ENCODE assay signal across 33 cellular contexts in the genomic region with DNA sequence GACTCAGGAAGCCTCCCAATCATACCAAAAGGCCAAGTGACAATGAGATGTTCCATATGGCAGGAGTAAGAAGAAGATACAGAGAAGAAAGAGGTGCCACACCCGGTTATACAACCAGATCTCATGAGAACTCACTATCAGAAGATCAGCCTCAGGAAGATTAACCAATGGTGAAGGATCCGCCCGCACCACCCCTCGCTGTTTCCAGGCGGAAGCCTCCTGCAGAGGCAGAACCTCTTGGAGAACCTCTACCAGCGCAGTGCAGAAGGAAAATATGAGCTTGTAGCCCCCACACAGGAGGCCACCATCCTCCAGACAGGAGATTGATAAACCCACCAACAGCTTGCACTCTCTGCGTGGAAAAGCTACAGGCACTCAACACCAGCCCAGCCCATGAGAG.
DNase-seq lines count a peak whose midpoint lies in the region; ATAC-seq, FAIRE-seq and TF ChIP-seq lines count a peak whose summit lies in the region.
"Had no signal": no experiment of that assay in that cellular context is flagged by ENCODE, and none has a peak within 500 bp of the region (broad histone marks: within the 10 kb centered on the region; RNA-seq: fewer than 3 reads in every experiment).

No MANE protein-coding gene starts in this region.

- ATAC-seq in left ventricle myocardium superior (no peak), K562 (no peak)
- ATAC-seq: A549; CD8-positive, alpha-beta T cell had no signal

- POLR2A ChIA-PET in K562 (lab: Yijun Ruan, JAX), result no interaction called here

- H3K9me1 ChIP-seq in K562 (ENCODE audit: control insufficient read depth, insufficient read depth, low read length), result no peaks in the 10 kb centered on the region

- H3K36me3 ChIP-seq in right atrium auricular region (no peaks in the 10 kb centered on the region), K562 (ENCODE audit: control insufficient read depth, insufficient read depth, low read length) (no peaks in the 10 kb centered on the region)
- H3K36me3 ChIP-seq: BE2C; BLaER1; BLaER1 treated with 17β-estradiol and CSF1 and Interleukin-3, amounts not matched to agents 10 nM and 100 nM had no signal

- FAIRE-seq in K562 (lab: Jason Lieb, UNC), result no peak
- FAIRE-seq: A204.1, A549, D721Med had no signal

- intact Hi-C loops in left ventricle myocardium superior (cut with micrococcal nuclease) (no loop called here), K562 (cut with micrococcal nuclease) (no loop called here)

- H3K4me2 ChIP-seq in K562 (ENCODE audit: insufficient read depth, low read length), result no peak overlapping the region
- H3K4me2 ChIP-seq: A549; BLaER1; BLaER1 treated with 17β-estradiol and CSF1 and Interleukin-3, amounts not matched to agents 10 nM and 100 nM had no signal

- 5% methylated on average over 7 of the region's 7 CpGs for WGBS in K562 (ENCODE audit: insufficient coverage, low coverage, missing lambda C conversion rate)

- no TSS peak for BruUV-seq in K562 (replicated peaks; lab: Mats Ljungman, UMichigan)

- no peak for TF ChIP-seq POLR2A in K562 (conservative IDR thresholded peaks at IDR 0.05)

- TF ChIP-seq CTCF in right atrium auricular region (IDR thresholded peaks at IDR 0.05) (no peak), K562 (IDR thresholded peaks at IDR 0.05 in 2 of 3, conservative IDR thresholded peaks at IDR 0.05 in 1 of 3; ENCODE audit: insufficient read depth in 2 of 3, low read depth in 1 of 3, low read length in 3 of 3) (no peak)

- no peak overlapping the region for H3K27ac ChIP-seq in right atrium auricular region
- no peak overlapping the region for H3K27ac ChIP-seq in K562 (ENCODE audit: extremely low read depth, low read depth, low read length)
- peak overlapping the region; percentile 40 for H3K27ac ChIP-seq in caudate nucleus (ENCODE audit: low read depth, low read length)
- H3K27ac ChIP-seq: 22Rv1; A549; BLaER1; BLaER1 treated with 17β-estradiol and CSF1 and Interleukin-3, amounts not matched to agents 10 nM and 100 nM; C4-2B had no signal

- no peak overlapping the region for H2AFZ ChIP-seq in K562 (ENCODE audit: low read depth, low read length)

- peak; percentile 46 for DNase-seq in right atrium auricular region (ENCODE audit: low spot score)
- DNase-seq in left ventricle myocardium superior, result no peak
- peak in 1 of 4 experiments; percentile 13 for DNase-seq in K562 (ENCODE audit: extremely low read depth in 1 of 4, low spot score in 3 of 4)
- DNase-seq in caudate nucleus (lab: John Stamatoyannopoulos, UW), result peak in 8 of 61 donors; percentile 7 to 26 (median 14)
- DNase-seq in SKM-1 treated with dmso at 0.1 percent for 144 hours (lab: John Stamatoyannopoulos, UW; ENCODE audit: unreplicated experiment), result no peak
- no peak for DNase-seq in H4 (ENCODE audit: low spot score)
- DNase-seq: 8988T; ACHN; AML-193; BE2C; C1 segment of cervical spinal cord; Caco-2; Calu3; CD4-positive, alpha-beta memory T cell; CD4-positive, alpha-beta T cell; CD4-positive, CD25-positive, alpha-beta regulatory T cell; CD8-positive, alpha-beta memory T cell; CD8-positive, alpha-beta T cell; COR-L47; DMS 273 treated with DMSO at 0.1 percent for 48 hours; DMS153; DMS53; DMS79; DMS79 treated with DMSO at 0.1 percent for 48 hours; DND-41; EL had no signal

- H3K4me1 ChIP-seq in right atrium auricular region (no peaks in the 10 kb centered on the region), K562 (replicated peaks in 1 of 2; ENCODE audit: control insufficient read depth in 2 of 2, insufficient read depth in 2 of 2, low read length in 2 of 2) (no peaks in the 10 kb centered on the region)
- H3K4me1 ChIP-seq: A549; BE2C; BLaER1; BLaER1 treated with 17β-estradiol and CSF1 and Interleukin-3, amounts not matched to agents 10 nM and 100 nM; Caco-2 had no signal

- H3K79me2 ChIP-seq in K562 (ENCODE audit: control insufficient read depth, insufficient read depth, low read length), result no peaks in the 10 kb centered on the region

- H4K20me1 ChIP-seq in K562 (replicated peaks; ENCODE audit: control insufficient read depth, insufficient read depth, low read length), result no peaks in the 10 kb centered on the region
- H4K20me1 ChIP-seq: BLaER1; BLaER1 treated with 17β-estradiol and CSF1 and Interleukin-3, amounts not matched to agents 10 nM and 100 nM had no signal

- in situ Hi-C loops in K562 (cut with MboI), result no loop called here

- no peaks in the 10 kb centered on the region for H3K27me3 ChIP-seq in right atrium auricular region
- no peaks in the 10 kb centered on the region for H3K27me3 ChIP-seq in K562 (ENCODE audit: control insufficient read depth in 2 of 2, insufficient read depth in 2 of 2, low read length in 2 of 2)
- H3K27me3 ChIP-seq: BE2C; BLaER1; BLaER1 treated with 17β-estradiol and CSF1 and Interleukin-3, amounts not matched to agents 10 nM and 100 nM had no signal

- H3K9ac ChIP-seq in K562 (ENCODE audit: insufficient read depth in 1 of 2, low read depth in 2 of 2, low read length in 2 of 2), result no peak overlapping the region
- H3K9ac ChIP-seq: BLaER1; BLaER1 treated with 17β-estradiol and CSF1 and Interleukin-3, amounts not matched to agents 10 nM and 100 nM had no signal

- H3K9me3 ChIP-seq in right atrium auricular region, result no peaks in the 10 kb centered on the region
- no peaks in the 10 kb centered on the region for H3K9me3 ChIP-seq in K562 (replicated peaks; ENCODE audit: control insufficient read depth, insufficient read depth, low read depth, low read length)
- H3K9me3 ChIP-seq: A549; BE2C; BLaER1; BLaER1 treated with 17β-estradiol and CSF1 and Interleukin-3, amounts not matched to agents 10 nM and 100 nM; Caco-2 had no signal

- TF ChIP-seq EP300 in K562 (IDR thresholded peaks at IDR 0.05; ENCODE audit: low read length), result no peak

- CTCF ChIA-PET in K562 (lab: Yijun Ruan, JAX; ENCODE audit: low intra/inter-chr PET ratio), result no interaction called here

- no peak for TF ChIP-seq RAD21 in K562 (CRISPR knock-in tag; conservative IDR thresholded peaks at IDR 0.05 in 1 of 2, IDR thresholded peaks at IDR 0.05 in 1 of 2)

- H3K4me3 ChIP-seq in right atrium auricular region, result no peak overlapping the region
- no peak overlapping the region for H3K4me3 ChIP-seq in K562
- H3K4me3 ChIP-seq: A549; BLaER1; BLaER1 treated with 17β-estradiol and CSF1 and Interleukin-3, amounts not matched to agents 10 nM and 100 nM had no signal

TF ChIP-seq in K562, 482 proteins besides CTCF, POLR2A, EP300 and RAD21:
- TF ChIP-seq NR3C1 (CRISPR knock-in tag; IDR thresholded peaks at IDR 0.05) (no peak), RFX5 (IDR thresholded peaks at IDR 0.05; ENCODE audit: low read depth, low read length) (peak; percentile 88), GTF2E2 (tag; IDR thresholded peaks at IDR 0.05) (no peak), CHD2 (IDR thresholded peaks at IDR 0.05; ENCODE audit: low read depth, low read length) (peak; percentile 18; the same call in 1 of the 2 replicates)
